ENCODE assay signal across 10 cellular contexts in genomic region chr10:69057951-69058297, GRCh38.
A peak's percentile ranks its signal among the peaks of the same experiment; 100 is the strongest.
DNase-seq lines count a peak whose midpoint lies in the region; ATAC-seq lines count a peak whose summit lies in the region.
"Had no signal": no experiment of that assay in that cellular context is flagged by ENCODE, and none has a peak within 500 bp of the region (broad histone marks: within the 10 kb centered on the region; RNA-seq: fewer than 3 reads in every experiment).

No MANE protein-coding gene starts in this region.

- no peaks in the 10 kb centered on the region for H3K36me3 ChIP-seq in subcutaneous abdominal adipose tissue (ENCODE audit: control insufficient read depth in 5 of 5, insufficient read depth in 5 of 5, low read length in 5 of 5)
- H3K36me3 ChIP-seq: BE2C had no signal

- peaks cover 55% of the 10 kb centered on the region for H3K4me1 Mint-ChIP-seq in activated naive CD4-positive, alpha-beta T cell treated with anti-CD3 and anti-CD28 coated beads, Interleukin-2, amount 50 U/mL, for 24 hours
- H3K4me1 Mint-ChIP-seq in activated naive CD8-positive, alpha-beta T cell treated with anti-CD3 and anti-CD28 coated beads, Interleukin-2, amount 50 U/mL, for 24 hours = peaks cover 70% of the 10 kb centered on the region

- H3K27ac Mint-ChIP-seq in activated naive CD4-positive, alpha-beta T cell treated with anti-CD3 and anti-CD28 coated beads, Interleukin-2, amount 50 U/mL, for 24 hours = peak overlapping the region; percentile 68
- H3K27ac Mint-ChIP-seq in activated naive CD8-positive, alpha-beta T cell treated with anti-CD3 and anti-CD28 coated beads, Interleukin-2, amount 50 U/mL, for 24 hours = peak overlapping the region; percentile 86

- peak overlapping the region in 4 of 5 donors; percentile 7 to 55 (median 40) for H3K9ac ChIP-seq in subcutaneous abdominal adipose tissue (ENCODE audit: low read length in 5 of 5)

- H3K4me1 ChIP-seq in subcutaneous abdominal adipose tissue (ENCODE audit: control insufficient read depth in 5 of 5, insufficient read depth in 5 of 5, low read length in 5 of 5) = peaks cover 11 to 55% (median 45%) of the 10 kb centered on the region in 5 donors
- H3K4me1 ChIP-seq: BE2C had no signal

- no peaks in the 10 kb centered on the region for H3K9me3 Mint-ChIP-seq in activated naive CD4-positive, alpha-beta T cell treated with anti-CD3 and anti-CD28 coated beads, Interleukin-2, amount 50 U/mL, for 24 hours
- H3K9me3 Mint-ChIP-seq in activated naive CD8-positive, alpha-beta T cell treated with anti-CD3 and anti-CD28 coated beads, Interleukin-2, amount 50 U/mL, for 24 hours = no peaks in the 10 kb centered on the region

- DNase-seq in activated naive CD4-positive, alpha-beta T cell (lab: John Stamatoyannopoulos, UW) = no peak
- no peak for DNase-seq in activated naive CD8-positive, alpha-beta T cell treated with anti-CD3 and anti-CD28 coated beads, Interleukin-2, amount 50 U/mL, for 24 hours
- DNase-seq in iris pigment epithelial cell (ENCODE audit: low read depth) (peak; percentile 72), HUDEP-2 (lab: John Stamatoyannopoulos, UW; ENCODE audit: unreplicated experiment in 76 of 76) (no peak), NOMO-1 treated with DMSO at 0.1 percent for 48 hours (lab: John Stamatoyannopoulos, UW; ENCODE audit: unreplicated experiment) (no peak)
- no peak for DNase-seq in stimulated activated CD4-positive, alpha-beta T cell treated with anti-CD3 and anti-CD28 coated beads, Interleukin-2, amount 100 ng/mL, for 24 hours
- DNase-seq: BE2C; stimulated activated CD4-positive, alpha-beta T cell treated with anti-CD3 and anti-CD28 coated beads, Interleukin-2, amount 100 ng/mL, for 48 hours had no signal

- H3K4me3 Mint-ChIP-seq in activated naive CD4-positive, alpha-beta T cell treated with anti-CD3 and anti-CD28 coated beads, Interleukin-2, amount 50 U/mL, for 24 hours = no peak overlapping the region
- no peak overlapping the region for H3K4me3 Mint-ChIP-seq in activated naive CD8-positive, alpha-beta T cell treated with anti-CD3 and anti-CD28 coated beads, Interleukin-2, amount 50 U/mL, for 24 hours

- H3K27me3 ChIP-seq in subcutaneous abdominal adipose tissue (ENCODE audit: control insufficient read depth in 5 of 5, insufficient read depth in 4 of 5, low read length in 5 of 5) = no peaks in the 10 kb centered on the region
- H3K27me3 ChIP-seq: BE2C had no signal

- ATAC-seq in activated naive CD8-positive, alpha-beta T cell treated with anti-CD3 and anti-CD28 coated beads, Interleukin-2, amount 50 U/mL, for 24 hours = no peak

- H3K27me3 Mint-ChIP-seq in activated naive CD4-positive, alpha-beta T cell treated with anti-CD3 and anti-CD28 coated beads, Interleukin-2, amount 50 U/mL, for 24 hours = no peaks in the 10 kb centered on the region
- H3K27me3 Mint-ChIP-seq in activated naive CD8-positive, alpha-beta T cell treated with anti-CD3 and anti-CD28 coated beads, Interleukin-2, amount 50 U/mL, for 24 hours = no peaks in the 10 kb centered on the region

- H3K4me3 ChIP-seq in subcutaneous abdominal adipose tissue (ENCODE audit: low read depth in 1 of 5, low read length in 5 of 5) = peak overlapping the region in 3 of 5 donors; percentile 4 to 45 (median 35)

- no peaks in the 10 kb centered on the region for H3K36me3 Mint-ChIP-seq in activated naive CD4-positive, alpha-beta T cell treated with anti-CD3 and anti-CD28 coated beads, Interleukin-2, amount 50 U/mL, for 24 hours
- H3K36me3 Mint-ChIP-seq in activated naive CD8-positive, alpha-beta T cell treated with anti-CD3 and anti-CD28 coated beads, Interleukin-2, amount 50 U/mL, for 24 hours (ENCODE audit: low read depth) = no peaks in the 10 kb centered on the region

- H3K9me3 ChIP-seq in subcutaneous abdominal adipose tissue (ENCODE audit: control insufficient read depth in 5 of 5, low read length in 5 of 5) = no peaks in the 10 kb centered on the region
- H3K9me3 ChIP-seq: BE2C had no signal

- H3K27ac ChIP-seq in subcutaneous abdominal adipose tissue (ENCODE audit: low read depth, low read length) = peak overlapping the region; percentile 74
